ENCODE assay signal across 12 cellular contexts in genomic region chr2:96924775-96925747, GRCh38. TPM values are rescaled to one million over a fixed set of nuclear protein-coding genes. Genes with fewer than 3 reads are reported as not detected.
DNase-seq lines count a peak whose midpoint lies in the region; ATAC-seq, FAIRE-seq and TF ChIP-seq lines count a peak whose summit lies in the region.
"Had no signal": no experiment of that assay in that cellular context is flagged by ENCODE, and none has a peak within 500 bp of the region (broad histone marks: within the 10 kb centered on the region; RNA-seq: fewer than 3 reads in every experiment).

No MANE protein-coding gene starts in this region.

- peak; percentile 73 for ATAC-seq in activated CD4-positive, alpha-beta T cell treated with anti-CD3 and anti-CD28 coated beads for 36 hours
- peak; percentile 38 for ATAC-seq in activated naive CD8-positive, alpha-beta T cell treated with anti-CD3 and anti-CD28 coated beads, Interleukin-2, amount 50 U/mL, for 24 hours
- ATAC-seq: left cardiac atrium had no signal

- no peaks in the 10 kb centered on the region for H3K9me3 ChIP-seq in BLaER1
- H3K9me3 ChIP-seq in ovary: no peaks in the 10 kb centered on the region
- no peaks in the 10 kb centered on the region for H3K9me3 ChIP-seq in GM23248 (ENCODE audit: low read depth)
- no peaks in the 10 kb centered on the region for H3K9me3 ChIP-seq in esophagus muscularis mucosa

- H3K27ac ChIP-seq in BLaER1: no peak overlapping the region
- no peak overlapping the region for H3K27ac ChIP-seq in ovary
- no peak overlapping the region for H3K27ac ChIP-seq in GM23248
- H3K27ac ChIP-seq in esophagus muscularis mucosa (replicated peaks in 1 of 4): peak overlapping the region in 2 of 4 donors; percentile 34 to 57
- H3K27ac ChIP-seq: RWPE1 had no signal

- POLR2A ChIA-PET in activated CD4-positive, alpha-beta T cell treated with anti-CD3 and anti-CD28 coated beads for 36 hours (lab: Charles Lee): interaction anchor here (1.4 kb wide), 1 partner anchor 12 kb away, joined by 3 read pairs; no protein-coding TSS in a partner anchor

- H3K27me3 Mint-ChIP-seq in activated CD4-positive, alpha-beta T cell treated with anti-CD3 and anti-CD28 coated beads for 36 hours: no peaks in the 10 kb centered on the region
- H3K27me3 Mint-ChIP-seq in activated naive CD8-positive, alpha-beta T cell treated with anti-CD3 and anti-CD28 coated beads, Interleukin-2, amount 50 U/mL, for 24 hours: no peaks in the 10 kb centered on the region

- H3K4me2 ChIP-seq in BLaER1 (peak overlapping the region; percentile 41), GM23248 (ENCODE audit: unreplicated experiment) (no peak overlapping the region)

- no peaks in the 10 kb centered on the region for H4K20me1 ChIP-seq in BLaER1
- H4K20me1 ChIP-seq in GM23248 (ENCODE audit: insufficient read depth): no peaks in the 10 kb centered on the region

- H3K36me3 ChIP-seq in BLaER1 (no peaks in the 10 kb centered on the region), ovary (no peaks in the 10 kb centered on the region), GM23248 (ENCODE audit: low read depth) (no peaks in the 10 kb centered on the region), esophagus muscularis mucosa (no peaks in the 10 kb centered on the region)

- TF ChIP-seq CTCF in ovary (IDR thresholded peaks at IDR 0.05) (no peak), esophagus muscularis mucosa (IDR thresholded peaks at IDR 0.05) (no peak)

- H3K4me3 Mint-ChIP-seq in activated CD4-positive, alpha-beta T cell treated with anti-CD3 and anti-CD28 coated beads for 36 hours: peak overlapping the region; percentile 69
- H3K4me3 Mint-ChIP-seq in activated naive CD8-positive, alpha-beta T cell treated with anti-CD3 and anti-CD28 coated beads, Interleukin-2, amount 50 U/mL, for 24 hours: peak overlapping the region; percentile 70

- CTCF ChIA-PET in activated CD4-positive, alpha-beta T cell treated with anti-CD3 and anti-CD28 coated beads for 36 hours (lab: Charles Lee): interaction anchor here (0.6 to 1.3 kb wide), 4 partner anchors 17 to 50 kb away, joined by 3 to 5 read pairs (median 4); no protein-coding TSS in a partner anchor

- DNase-seq in activated CD4-positive, alpha-beta T cell treated with anti-CD3 and anti-CD28 coated beads for 36 hours: peak; percentile 47
- peak; percentile 38 for DNase-seq in activated naive CD8-positive, alpha-beta T cell treated with anti-CD3 and anti-CD28 coated beads, Interleukin-2, amount 50 U/mL, for 24 hours
- DNase-seq in ovary: no peak
- DNase-seq in GM23248: no peak
- no peak for DNase-seq in esophagus muscularis mucosa (ENCODE audit: extremely low spot score)
- DNase-seq in NCI-H524 (lab: John Stamatoyannopoulos, UW): no peak
- DNase-seq in frontal cortex (ENCODE audit: low spot score in 2 of 2): no peak
- DNase-seq: foreskin fibroblast, GF-D8, left cardiac atrium had no signal

- no peaks in the 10 kb centered on the region for H3K36me3 Mint-ChIP-seq in activated CD4-positive, alpha-beta T cell treated with anti-CD3 and anti-CD28 coated beads for 36 hours (ENCODE audit: low read depth)
- H3K36me3 Mint-ChIP-seq in activated naive CD8-positive, alpha-beta T cell treated with anti-CD3 and anti-CD28 coated beads, Interleukin-2, amount 50 U/mL, for 24 hours (ENCODE audit: low read depth): no peaks in the 10 kb centered on the region

- no peaks in the 10 kb centered on the region for H3K9me3 Mint-ChIP-seq in activated CD4-positive, alpha-beta T cell treated with anti-CD3 and anti-CD28 coated beads for 36 hours (ENCODE audit: low read depth)
- H3K9me3 Mint-ChIP-seq in activated naive CD8-positive, alpha-beta T cell treated with anti-CD3 and anti-CD28 coated beads, Interleukin-2, amount 50 U/mL, for 24 hours: no peaks in the 10 kb centered on the region

- TF ChIP-seq POLR2A in ovary (IDR thresholded peaks at IDR 0.05): no peak
- no peak for TF ChIP-seq POLR2A in esophagus muscularis mucosa (IDR thresholded peaks at IDR 0.05; ENCODE audit: low read depth)

- TF ChIP-seq EP300 in ovary (IDR thresholded peaks at IDR 0.05): no peak
- TF ChIP-seq EP300 in esophagus muscularis mucosa (IDR thresholded peaks at IDR 0.05): no peak

- no peak for FAIRE-seq in frontal cortex (lab: Jason Lieb, UNC)

- no peaks in the 10 kb centered on the region for H3F3A ChIP-seq in GM23248 (ENCODE audit: insufficient read depth)

- H3K4me3 ChIP-seq in BLaER1 (no peak overlapping the region), ovary (peak overlapping the region; percentile 4), GM23248 (no peak overlapping the region), esophagus muscularis mucosa (no peak overlapping the region)

- in situ Hi-C loops in GM23248 (cut with MboI): no loop called here

- H3K4me1 ChIP-seq in BLaER1 (peaks cover 40% of the 10 kb centered on the region), ovary (ENCODE audit: insufficient read depth) (peaks cover 7% of the 10 kb centered on the region), GM23248 (ENCODE audit: insufficient read depth) (peaks cover 14% of the 10 kb centered on the region), esophagus muscularis mucosa (peaks cover 15 to 34% (median 29%) of the 10 kb centered on the region in 4 donors)

- 79 to 86% (median 83%) methylated on average over 20 of the region's 20 CpGs for WGBS in ovary, 3 donors
- 72% methylated on average over 20 of the region's 20 CpGs for WGBS in GM23248 (ENCODE audit: low coverage in 1 of 2, low lambda C conversion rate in 2 of 2, missing lambda C conversion rate in 2 of 2), 2 experiments
- WGBS in esophagus muscularis mucosa: 79% methylated on average over 19 of the region's 20 CpGs

- H3K9me2 ChIP-seq in GM23248 (ENCODE audit: insufficient read depth): no peaks in the 10 kb centered on the region

- H3K9ac ChIP-seq in BLaER1: no peak overlapping the region
- H3K9ac ChIP-seq in GM23248: no peak overlapping the region

- H3K27me3 ChIP-seq in BLaER1 (no peaks in the 10 kb centered on the region), ovary (no peaks in the 10 kb centered on the region), GM23248 (replicated peaks; ENCODE audit: insufficient read depth) (peaks cover 18% of the 10 kb centered on the region), esophagus muscularis mucosa (no peaks in the 10 kb centered on the region)

- peaks cover 25% of the 10 kb centered on the region for H3K4me1 Mint-ChIP-seq in activated CD4-positive, alpha-beta T cell treated with anti-CD3 and anti-CD28 coated beads for 36 hours
- H3K4me1 Mint-ChIP-seq in activated naive CD8-positive, alpha-beta T cell treated with anti-CD3 and anti-CD28 coated beads, Interleukin-2, amount 50 U/mL, for 24 hours: peaks cover 33% of the 10 kb centered on the region

- H2AFZ ChIP-seq in GM23248: no peak overlapping the region

- intact Hi-C loops in activated CD4-positive, alpha-beta T cell treated with anti-CD3 and anti-CD28 coated beads for 36 hours (cut with DNase I, micrococcal nuclease): no loop called here
- intact Hi-C loops in ovary (cut with DNase I) (no loop called here), esophagus muscularis mucosa (cut with DNase I) (no loop called here)

- peak overlapping the region; percentile 75 for H3K27ac Mint-ChIP-seq in activated CD4-positive, alpha-beta T cell treated with anti-CD3 and anti-CD28 coated beads for 36 hours
- H3K27ac Mint-ChIP-seq in activated naive CD8-positive, alpha-beta T cell treated with anti-CD3 and anti-CD28 coated beads, Interleukin-2, amount 50 U/mL, for 24 hours: peak overlapping the region; percentile 91

- no peaks in the 10 kb centered on the region for H3K79me2 ChIP-seq in GM23248 (ENCODE audit: insufficient read depth)

RNA-seq across cellular contexts. Expression of gene SEMA4C, which starts 55.2 kb away (rescaled TPM):
- 1 to 10 TPM; 7.5 to 9.6 TPM for total RNA-seq in activated CD4-positive, alpha-beta T cell treated with anti-CD3 and anti-CD28 coated beads for 36 hours
- 10 to 100 TPM; 29.4 to 59.2 (median 47.2) TPM for total RNA-seq in ovary
- polyA plus RNA-seq in ovary: 10 to 100 TPM; 17.3 to 46.9 TPM
- total RNA-seq in GM23248 (2014; rRNA removed; shearing (Covaris generic)): 21.0 and 24.3 TPM in 2 replicates
- 5.1 and 5.5 TPM in 2 replicates for polyA plus RNA-seq in GM23248 (2016; fragmentation: Nextera tagmentation; extraction: Ambion mirVana)
- 10 to 100 TPM; 54.4 to 82.7 (median 75.4) TPM for total RNA-seq in esophagus muscularis mucosa
- 52.6 TPM for total RNA-seq in frontal cortex

Comparison
In these comparisons a context has a peak if more than half of its experiments do, and no peak if none do; other contexts are left out.
1. DNase-seq: peak in activated CD4-positive, alpha-beta T cell treated with anti-CD3 and anti-CD28 coated beads for 36 hours (single experiment) and activated naive CD8-positive, alpha-beta T cell treated with anti-CD3 and anti-CD28 coated beads, Interleukin-2, amount 50 U/mL, for 24 hours (single experiment); none in ovary (0 of 5), GM23248 (single experiment), esophagus muscularis mucosa (single experiment), NCI-H524 (0 of 2) and frontal cortex (0 of 2).